In the genomic region with DNA sequence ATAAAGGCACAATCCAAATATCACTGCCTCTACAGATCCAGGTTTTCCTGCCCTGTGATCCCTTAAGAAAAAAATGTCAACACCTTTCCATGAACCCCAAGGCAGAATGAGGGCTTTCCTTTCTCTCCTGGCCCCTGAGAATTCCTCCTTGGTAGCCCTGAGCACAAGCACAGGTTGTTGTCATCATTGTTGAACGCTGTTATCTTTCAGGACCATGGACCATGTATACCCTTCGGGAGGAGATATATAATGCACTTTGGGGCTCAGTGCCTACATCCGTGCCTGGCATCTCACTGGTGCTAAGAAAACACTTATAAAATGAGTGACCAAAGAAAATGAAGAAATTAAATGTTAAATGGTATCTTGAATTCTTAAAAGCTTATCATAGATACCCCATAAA, we compare ENCODE assay signal across 3 cellular contexts.
TF ChIP-seq lines count a peak whose summit lies in the region.

No MANE protein-coding gene starts in this region.

TF ChIP-seq in SK-N-SH, 30 proteins besides CTCF, POLR2A, EP300 and RAD21 (continued from another document):
- TF ChIP-seq, protein P1, sequence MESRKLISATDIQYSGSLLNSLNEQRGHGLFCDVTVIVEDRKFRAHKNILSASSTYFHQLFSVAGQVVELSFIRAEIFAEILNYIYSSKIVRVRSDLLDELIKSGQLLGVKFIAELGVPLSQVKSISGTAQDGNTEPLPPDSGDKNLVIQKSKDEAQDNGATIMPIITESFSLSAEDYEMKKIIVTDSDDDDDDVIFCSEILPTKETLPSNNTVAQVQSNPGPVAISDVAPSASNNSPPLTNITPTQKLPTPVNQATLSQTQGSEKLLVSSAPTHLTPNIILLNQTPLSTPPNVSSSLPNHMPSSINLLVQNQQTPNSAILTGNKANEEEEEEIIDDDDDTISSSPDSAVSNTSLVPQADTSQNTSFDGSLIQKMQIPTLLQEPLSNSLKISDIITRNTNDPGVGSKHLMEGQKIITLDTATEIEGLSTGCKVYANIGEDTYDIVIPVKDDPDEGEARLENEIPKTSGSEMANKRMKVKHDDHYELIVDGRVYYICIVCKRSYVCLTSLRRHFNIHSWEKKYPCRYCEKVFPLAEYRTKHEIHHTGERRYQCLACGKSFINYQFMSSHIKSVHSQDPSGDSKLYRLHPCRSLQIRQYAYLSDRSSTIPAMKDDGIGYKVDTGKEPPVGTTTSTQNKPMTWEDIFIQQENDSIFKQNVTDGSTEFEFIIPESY (IDR thresholded peaks at IDR 0.05; ENCODE audit: borderline replicate concordance, low read depth) = no peak
- TF ChIP-seq NFIC (IDR thresholded peaks at IDR 0.05; ENCODE audit: borderline replicate concordance) (no peak), CHD2 (IDR thresholded peaks at IDR 0.05; ENCODE audit: low read length, partially characterized antibody) (no peak)
- TF ChIP-seq, protein P2, sequence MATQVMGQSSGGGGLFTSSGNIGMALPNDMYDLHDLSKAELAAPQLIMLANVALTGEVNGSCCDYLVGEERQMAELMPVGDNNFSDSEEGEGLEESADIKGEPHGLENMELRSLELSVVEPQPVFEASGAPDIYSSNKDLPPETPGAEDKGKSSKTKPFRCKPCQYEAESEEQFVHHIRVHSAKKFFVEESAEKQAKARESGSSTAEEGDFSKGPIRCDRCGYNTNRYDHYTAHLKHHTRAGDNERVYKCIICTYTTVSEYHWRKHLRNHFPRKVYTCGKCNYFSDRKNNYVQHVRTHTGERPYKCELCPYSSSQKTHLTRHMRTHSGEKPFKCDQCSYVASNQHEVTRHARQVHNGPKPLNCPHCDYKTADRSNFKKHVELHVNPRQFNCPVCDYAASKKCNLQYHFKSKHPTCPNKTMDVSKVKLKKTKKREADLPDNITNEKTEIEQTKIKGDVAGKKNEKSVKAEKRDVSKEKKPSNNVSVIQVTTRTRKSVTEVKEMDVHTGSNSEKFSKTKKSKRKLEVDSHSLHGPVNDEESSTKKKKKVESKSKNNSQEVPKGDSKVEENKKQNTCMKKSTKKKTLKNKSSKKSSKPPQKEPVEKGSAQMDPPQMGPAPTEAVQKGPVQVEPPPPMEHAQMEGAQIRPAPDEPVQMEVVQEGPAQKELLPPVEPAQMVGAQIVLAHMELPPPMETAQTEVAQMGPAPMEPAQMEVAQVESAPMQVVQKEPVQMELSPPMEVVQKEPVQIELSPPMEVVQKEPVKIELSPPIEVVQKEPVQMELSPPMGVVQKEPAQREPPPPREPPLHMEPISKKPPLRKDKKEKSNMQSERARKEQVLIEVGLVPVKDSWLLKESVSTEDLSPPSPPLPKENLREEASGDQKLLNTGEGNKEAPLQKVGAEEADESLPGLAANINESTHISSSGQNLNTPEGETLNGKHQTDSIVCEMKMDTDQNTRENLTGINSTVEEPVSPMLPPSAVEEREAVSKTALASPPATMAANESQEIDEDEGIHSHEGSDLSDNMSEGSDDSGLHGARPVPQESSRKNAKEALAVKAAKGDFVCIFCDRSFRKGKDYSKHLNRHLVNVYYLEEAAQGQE (IDR thresholded peaks at IDR 0.05; ENCODE audit: low read depth, low read length) = peak; percentile 81; the same call in 1 of the 2 replicates

TF ChIP-seq in SK-N-SH treated with all-trans-retinoic acid at 6 μM for 48 hours, 23 proteins besides CTCF, POLR2A, EP300 and RAD21 (continued from another document and continues in another):
- TF ChIP-seq TSHZ2 (CRISPR knock-in tag; IDR thresholded peaks at IDR 0.05) (no peak), BACH2 (CRISPR knock-in tag; IDR thresholded peaks at IDR 0.05; ENCODE audit: borderline replicate concordance) (no peak), ZNF8 (CRISPR knock-in tag; IDR thresholded peaks at IDR 0.05) (no peak), POU6F1 (CRISPR knock-in tag; IDR thresholded peaks at IDR 0.05; ENCODE audit: borderline replicate concordance, low read depth) (no peak), TCF4 (CRISPR knock-in tag; IDR thresholded peaks at IDR 0.05; ENCODE audit: borderline replicate concordance) (no peak)
- TF ChIP-seq, protein P3, sequence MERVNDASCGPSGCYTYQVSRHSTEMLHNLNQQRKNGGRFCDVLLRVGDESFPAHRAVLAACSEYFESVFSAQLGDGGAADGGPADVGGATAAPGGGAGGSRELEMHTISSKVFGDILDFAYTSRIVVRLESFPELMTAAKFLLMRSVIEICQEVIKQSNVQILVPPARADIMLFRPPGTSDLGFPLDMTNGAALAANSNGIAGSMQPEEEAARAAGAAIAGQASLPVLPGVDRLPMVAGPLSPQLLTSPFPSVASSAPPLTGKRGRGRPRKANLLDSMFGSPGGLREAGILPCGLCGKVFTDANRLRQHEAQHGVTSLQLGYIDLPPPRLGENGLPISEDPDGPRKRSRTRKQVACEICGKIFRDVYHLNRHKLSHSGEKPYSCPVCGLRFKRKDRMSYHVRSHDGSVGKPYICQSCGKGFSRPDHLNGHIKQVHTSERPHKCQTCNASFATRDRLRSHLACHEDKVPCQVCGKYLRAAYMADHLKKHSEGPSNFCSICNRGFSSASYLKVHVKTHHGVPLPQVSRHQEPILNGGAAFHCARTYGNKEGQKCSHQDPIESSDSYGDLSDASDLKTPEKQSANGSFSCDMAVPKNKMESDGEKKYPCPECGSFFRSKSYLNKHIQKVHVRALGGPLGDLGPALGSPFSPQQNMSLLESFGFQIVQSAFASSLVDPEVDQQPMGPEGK (CRISPR knock-in tag; IDR thresholded peaks at IDR 0.05; ENCODE audit: borderline replicate concordance) = no peak
- TF ChIP-seq, protein P4, sequence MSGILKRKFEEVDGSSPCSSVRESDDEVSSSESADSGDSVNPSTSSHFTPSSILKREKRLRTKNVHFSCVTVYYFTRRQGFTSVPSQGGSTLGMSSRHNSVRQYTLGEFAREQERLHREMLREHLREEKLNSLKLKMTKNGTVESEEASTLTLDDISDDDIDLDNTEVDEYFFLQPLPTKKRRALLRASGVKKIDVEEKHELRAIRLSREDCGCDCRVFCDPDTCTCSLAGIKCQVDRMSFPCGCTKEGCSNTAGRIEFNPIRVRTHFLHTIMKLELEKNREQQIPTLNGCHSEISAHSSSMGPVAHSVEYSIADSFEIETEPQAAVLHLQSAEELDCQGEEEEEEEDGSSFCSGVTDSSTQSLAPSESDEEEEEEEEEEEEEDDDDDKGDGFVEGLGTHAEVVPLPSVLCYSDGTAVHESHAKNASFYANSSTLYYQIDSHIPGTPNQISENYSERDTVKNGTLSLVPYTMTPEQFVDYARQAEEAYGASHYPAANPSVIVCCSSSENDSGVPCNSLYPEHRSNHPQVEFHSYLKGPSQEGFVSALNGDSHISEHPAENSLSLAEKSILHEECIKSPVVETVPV (CRISPR knock-in tag; IDR thresholded peaks at IDR 0.05) = no peak

TF ChIP-seq in HEK293, 187 proteins besides CTCF, POLR2A, EP300 and RAD21 (continued from another document):
- TF ChIP-seq, protein P2 (tag by site-specific recombination; IDR thresholded peaks at IDR 0.05) = peak; percentile 71; the same call in 1 of the 2 replicates
